In the genomic region with DNA sequence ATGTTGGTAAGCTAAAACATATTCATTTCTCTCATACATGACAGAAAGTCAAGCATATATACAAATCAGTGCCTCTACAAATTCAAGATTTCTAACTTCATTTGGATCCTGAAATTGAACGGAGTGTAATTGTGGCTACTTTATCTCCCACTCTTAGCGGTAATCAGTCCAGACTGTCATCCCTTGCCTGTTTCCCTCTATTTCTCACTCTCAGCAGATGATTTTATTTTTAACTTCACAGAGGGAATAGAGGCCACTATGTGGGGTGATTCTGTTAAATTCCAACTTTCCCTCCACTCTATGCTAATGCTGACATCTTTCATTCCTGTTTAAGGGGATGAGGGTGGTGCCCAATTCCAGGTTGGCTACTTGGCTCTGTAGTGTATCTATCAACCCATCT, we compare ENCODE assay signal across 28 cellular contexts.
"Had no signal": no experiment of that assay in that cellular context is flagged by ENCODE, and none has a peak within 500 bp of the region (broad histone marks: within the 10 kb centered on the region; RNA-seq: fewer than 3 reads in every experiment).

No MANE protein-coding gene starts in this region.

- H3K27me3 ChIP-seq: left lung, pancreas, right lobe of liver, stomach, testis, thyroid gland, transverse colon, upper lobe of right lung had no signal

- H3K27ac ChIP-seq: left lung, lower lobe of right lung, prostate gland, right lobe of liver, stomach, testis, thyroid gland, transverse colon, upper lobe of right lung had no signal

- H3K36me3 Mint-ChIP-seq: naive thymus-derived CD8-positive, alpha-beta T cell; stimulated activated memory B cell treated with anti-CD40 and anti-IgM and Interleukin-4, amounts not matched to agents 10 μg/mL and 1 μg/mL and 100 μg/mL, for 72 hours had no signal

- H3K27me3 Mint-ChIP-seq: naive thymus-derived CD8-positive, alpha-beta T cell; stimulated activated memory B cell treated with anti-CD40 and anti-IgM and Interleukin-4, amounts not matched to agents 10 μg/mL and 1 μg/mL and 100 μg/mL, for 72 hours had no signal

- H3K4me1 ChIP-seq: left lung, lower lobe of right lung, prostate gland, right lobe of liver, stomach, testis, thyroid gland, transverse colon, upper lobe of right lung had no signal

- H3K4me1 Mint-ChIP-seq: naive thymus-derived CD8-positive, alpha-beta T cell; nephron; stimulated activated memory B cell treated with anti-CD40 and anti-IgM and Interleukin-4, amounts not matched to agents 10 μg/mL and 1 μg/mL and 100 μg/mL, for 72 hours had no signal

- H3K4me3 ChIP-seq: left lung, lower lobe of right lung, prostate gland, right lobe of liver, smooth muscle cell, stomach, testis, thyroid gland, transverse colon, upper lobe of right lung had no signal

- H3K27ac Mint-ChIP-seq: naive thymus-derived CD8-positive, alpha-beta T cell; nephron; stimulated activated memory B cell treated with anti-CD40 and anti-IgM and Interleukin-4, amounts not matched to agents 10 μg/mL and 1 μg/mL and 100 μg/mL, for 72 hours had no signal

- DNase-seq: hippocampal formation; kidney glomerular epithelial cell; left colon; left lung; lower lobe of right lung; mammary epithelial cell; mesenchymal stem cell; naive thymus-derived CD8-positive, alpha-beta T cell; nucleus accumbens; pancreas; posterior cingulate gyrus; retina; right lobe of liver; stimulated activated CD4-positive, alpha-beta T cell treated with anti-CD3 and anti-CD28 coated beads, Interleukin-1b, Interleukin-23, amount 100 ng/mL, for 48 hours; stimulated activated CD4-positive, alpha-beta T cell treated with anti-CD3 and anti-CD28 coated beads, Interleukin-2, amount 100 ng/mL, for 48 hours; stimulated activated CD4-positive, alpha-beta T cell treated with anti-CD3 and anti-CD28 coated beads, Interleukin-4, amount 100 ng/mL, for 4 hours; stimulated activated CD8-positive, alpha-beta memory T cell treated with anti-CD3 and anti-CD28 coated beads, Interleukin-4, amount 100 ng/mL, for 48 hours; stimulated activated naive CD8-positive, alpha-beta T cell treated with anti-CD3 and anti-CD28 coated beads, Interleukin-15, Interleukin-2, amounts not matched to agents 100 U/mL and 50 U/mL, for 24 hours; stomach; testis; thyroid gland; transverse colon; upper lobe of right lung had no signal

- H3K9me3 Mint-ChIP-seq: nephron had no signal

- H3K4me3 Mint-ChIP-seq: naive thymus-derived CD8-positive, alpha-beta T cell; nephron; neural crest cell; stimulated activated memory B cell treated with anti-CD40 and anti-IgM and Interleukin-4, amounts not matched to agents 10 μg/mL and 1 μg/mL and 100 μg/mL, for 72 hours had no signal

- H3K9me3 ChIP-seq: left lung, lower lobe of right lung, prostate gland, right lobe of liver, stomach, testis, thyroid gland, transverse colon, upper lobe of right lung had no signal

- ATAC-seq: left colon; left lung; lower lobe of right lung; naive thymus-derived CD8-positive, alpha-beta T cell; right lobe of liver; stimulated activated memory B cell treated with anti-CD40 and anti-IgM and Interleukin-4, amounts not matched to agents 10 μg/mL and 1 μg/mL and 100 μg/mL, for 72 hours; stimulated activated naive CD8-positive, alpha-beta T cell treated with anti-CD3 and anti-CD28 coated beads, Interleukin-15, Interleukin-2, amounts not matched to agents 100 U/mL and 50 U/mL, for 24 hours; upper lobe of right lung had no signal

- H3K36me3 ChIP-seq: left lung, lower lobe of right lung, pancreas, prostate gland, right lobe of liver, stomach, thyroid gland, transverse colon, upper lobe of right lung had no signal
